In genomic region chr9:121500165-121500478, GRCh38 we compare ENCODE assay signal across 10 cellular contexts. TPM values are rescaled to one million over a fixed set of nuclear protein-coding genes. Genes with fewer than 3 reads are reported as not detected.
DNase-seq lines count a peak whose midpoint lies in the region; ATAC-seq, FAIRE-seq and TF ChIP-seq lines count a peak whose summit lies in the region.
"Had no signal": no experiment of that assay in that cellular context is flagged by ENCODE, and none has a peak within 500 bp of the region (broad histone marks: within the 10 kb centered on the region; RNA-seq: fewer than 3 reads in every experiment).

No MANE protein-coding gene starts in this region.

- peaks cover 2% of the 10 kb centered on the region for H3K36me3 Mint-ChIP-seq in T-helper 1 cell treated with Interleukin-12 subunit alpha and Interleukin-12 subunit beta and Interleukin-4 antibody, amounts not matched to agents 30 μg/mL and 1 μg/mL, for 36 hours (ENCODE audit: low read depth)

- TF ChIP-seq CTCF in K562 (IDR thresholded peaks at IDR 0.05 in 2 of 3, conservative IDR thresholded peaks at IDR 0.05 in 1 of 3; ENCODE audit: insufficient read depth in 2 of 3, low read depth in 1 of 3, low read length in 3 of 3) (no peak), lower leg skin (IDR thresholded peaks at IDR 0.05) (no peak)

- peaks cover 66% of the 10 kb centered on the region for H3K27me3 Mint-ChIP-seq in T-helper 1 cell treated with Interleukin-12 subunit alpha and Interleukin-12 subunit beta and Interleukin-4 antibody, amounts not matched to agents 30 μg/mL and 1 μg/mL, for 36 hours (ENCODE audit: low read depth)

- H3K4me3 ChIP-seq in K562 (no peak overlapping the region; the same call in 1 of the 2 replicates), lower leg skin (ENCODE audit: low read depth, poor library complexity, severe bottlenecking) (peak overlapping the region; percentile 40)

- no peaks in the 10 kb centered on the region for H4K20me1 ChIP-seq in K562 (replicated peaks; ENCODE audit: control insufficient read depth, insufficient read depth, low read length)

- peak overlapping the region; percentile 21 for H3K4me3 Mint-ChIP-seq in T-helper 1 cell treated with Interleukin-12 subunit alpha and Interleukin-12 subunit beta and Interleukin-4 antibody, amounts not matched to agents 30 μg/mL and 1 μg/mL, for 36 hours

- no peaks in the 10 kb centered on the region for H3K9me1 ChIP-seq in K562 (ENCODE audit: control insufficient read depth, insufficient read depth, low read length)

- H2AFZ ChIP-seq in K562 (ENCODE audit: low read depth, low read length): no peak overlapping the region

- no peak overlapping the region for H3K27ac Mint-ChIP-seq in T-helper 1 cell treated with Interleukin-12 subunit alpha and Interleukin-12 subunit beta and Interleukin-4 antibody, amounts not matched to agents 30 μg/mL and 1 μg/mL, for 36 hours

- no peak overlapping the region for H3K27ac ChIP-seq in K562 (ENCODE audit: extremely low read depth, low read depth, low read length)
- H3K27ac ChIP-seq in substantia nigra (ENCODE audit: low read depth, low read length, poor library complexity, severe bottlenecking): peak overlapping the region; percentile 73
- H3K27ac ChIP-seq: 22Rv1 had no signal

- TF ChIP-seq EP300 in K562 (IDR thresholded peaks at IDR 0.05; ENCODE audit: low read length): no peak

- H3K4me1 ChIP-seq in K562 (replicated peaks in 1 of 2; ENCODE audit: control insufficient read depth in 2 of 2, insufficient read depth in 2 of 2, low read length in 2 of 2): peaks cover 0 to 15% of the 10 kb centered on the region in 2 experiments; a peak in 2 of 5 replicates

- no peaks in the 10 kb centered on the region for H3K36me3 ChIP-seq in K562 (ENCODE audit: control insufficient read depth, insufficient read depth, low read length)

- no peak for TF ChIP-seq POLR2A in K562 (conservative IDR thresholded peaks at IDR 0.05)
- TF ChIP-seq POLR2A in lower leg skin (IDR thresholded peaks at IDR 0.05): no peak

- peaks cover 5% of the 10 kb centered on the region for H3K9me3 ChIP-seq in K562 (replicated peaks; ENCODE audit: control insufficient read depth, insufficient read depth, low read depth, low read length)

- ATAC-seq in K562: no peak

- no peak overlapping the region for H3K4me2 ChIP-seq in K562 (ENCODE audit: insufficient read depth, low read length)

- no peak for FAIRE-seq in K562 (lab: Jason Lieb, UNC)

- H3K9ac ChIP-seq in K562 (ENCODE audit: insufficient read depth in 1 of 2, low read depth in 2 of 2, low read length in 2 of 2): no peak overlapping the region

- peaks cover 22% of the 10 kb centered on the region for H3K4me1 Mint-ChIP-seq in T-helper 1 cell treated with Interleukin-12 subunit alpha and Interleukin-12 subunit beta and Interleukin-4 antibody, amounts not matched to agents 30 μg/mL and 1 μg/mL, for 36 hours (ENCODE audit: low read depth)

- CTCF ChIA-PET in K562 (lab: Yijun Ruan, JAX; ENCODE audit: low intra/inter-chr PET ratio): interaction anchor here (0.6 kb wide), 1 partner anchor 37 kb away, joined by 3 read pairs; no protein-coding TSS in a partner anchor

- peaks cover 24 to 49% of the 10 kb centered on the region in 2 experiments for H3K27me3 ChIP-seq in K562 (ENCODE audit: control insufficient read depth in 2 of 2, insufficient read depth in 2 of 2, low read length in 2 of 2)

- H3K9me3 Mint-ChIP-seq in T-helper 1 cell treated with Interleukin-12 subunit alpha and Interleukin-12 subunit beta and Interleukin-4 antibody, amounts not matched to agents 30 μg/mL and 1 μg/mL, for 36 hours: peaks cover 10% of the 10 kb centered on the region

- DNase-seq in T-helper 1 cell: no peak
- no peak for DNase-seq in K562 (ENCODE audit: extremely low read depth in 1 of 4, low spot score in 3 of 4)
- DNase-seq in lower leg skin (ENCODE audit: low spot score in 2 of 2): no peak
- DNase-seq in substantia nigra (lab: John Stamatoyannopoulos, UW): no peak
- DNase-seq in hepatic stellate cell (ENCODE audit: low spot score): no peak
- DNase-seq in cerebellar nuclear complex (lab: John Stamatoyannopoulos, UW): no peak
- DNase-seq in stimulated activated naive CD4-positive, alpha-beta T cell treated with Interleukin-2 at 50 U/mL for 16 hours (lab: John Stamatoyannopoulos, UW): no peak
- DNase-seq: stimulated activated CD4-positive, alpha-beta T cell treated with anti-CD3 and anti-CD28 coated beads, Interleukin-4, amount 100 ng/mL, for 4 hours had no signal

- no peaks in the 10 kb centered on the region for H3K79me2 ChIP-seq in K562 (ENCODE audit: control insufficient read depth, insufficient read depth, low read length)

- intact Hi-C loops in K562 (cut with micrococcal nuclease): no loop called here
- intact Hi-C loops in lower leg skin (cut with DNase I; ENCODE audit: low total_unique reads): no loop called here

- in situ Hi-C loops in K562 (cut with MboI): no loop called here

- POLR2A ChIA-PET in K562 (lab: Yijun Ruan, JAX): no interaction called here

- WGBS in K562 (ENCODE audit: insufficient coverage, low coverage, missing lambda C conversion rate): 39% methylated on average over 7 of the region's 15 CpGs
- WGBS in lower leg skin, 2 donors: 9 to 64% methylated on average over 2 to 15 of the region's 15 CpGs

- TF ChIP-seq RAD21 in K562 (CRISPR knock-in tag; conservative IDR thresholded peaks at IDR 0.05 in 1 of 2, IDR thresholded peaks at IDR 0.05 in 1 of 2): no peak

- no TSS peak for BruUV-seq in K562 (replicated peaks; lab: Mats Ljungman, UMichigan)

TF ChIP-seq in K562, 482 proteins besides CTCF, POLR2A, EP300 and RAD21:
- TF ChIP-seq NR2F6 (CRISPR knock-in tag; IDR thresholded peaks at IDR 0.05) (no peak), ZNF785 (CRISPR knock-in tag; IDR thresholded peaks at IDR 0.05) (no peak), CBX2 (IDR thresholded peaks at IDR 0.05; ENCODE audit: insufficient read depth, low read length, poor library complexity, severe bottlenecking) (peak; percentile 73)

RNA-seq across cellular contexts. Expression of gene GGTA1, which starts 0.5 kb away (rescaled TPM):
- not detected in 2 replicates for total RNA-seq in K562 (2011; cell fraction: chromatin; rRNA removed; ENCODE audit: low replicate concordance)
- total RNA-seq in K562 (2011; cell fraction: nucleolus; rRNA removed): not detected in 2 replicates
- total RNA-seq in K562 (2011; cell fraction: nucleoplasm; rRNA removed): not detected in 2 replicates
- total RNA-seq in K562 (2014; rRNA removed): not detected in 2 replicates
- not detected in 2 replicates for total RNA-seq in K562 (2014; rRNA removed; fragmentation: Illumina TruSeq; extraction: Trizol)
- total RNA-seq in K562 (2015; rRNA removed; fragmentation: Illumina TruSeq; extraction: Trizol): not detected in 2 replicates
- not detected in 2 replicates for total RNA-seq in K562 (2021)
- polyA plus RNA-seq in K562 (2011; rRNA removed): not detected in 2 replicates
- polyA plus RNA-seq in K562 (2011; cell fraction: cytosol; rRNA removed): not detected in 2 replicates
- not detected in 2 replicates for polyA plus RNA-seq in K562 (2011; cell fraction: nucleus; rRNA removed)
- polyA plus RNA-seq in K562 (2012): 0.15 and 0.20 TPM in 2 replicates
- polyA plus RNA-seq in K562 (2014; fragmentation: Illumina TruSeq; extraction: Trizol): not detected in 2 replicates
- under 1 TPM; 0.04 to 0.15 TPM for polyA plus RNA-seq in K562 (2014; fragmentation: Nextera tagmentation; extraction: Ambion mirVana)
- polyA plus RNA-seq in K562 (2014; rRNA removed): not detected in 2 replicates
- polyA minus RNA-seq in K562 (2011; rRNA and poly(A)+ RNA removed): not detected in 2 replicates
- not detected in 2 replicates for polyA minus RNA-seq in K562 (2011; cell fraction: cytosol; rRNA and poly(A)+ RNA removed)
- not detected in 2 replicates for polyA minus RNA-seq in K562 (2011; cell fraction: nucleus; rRNA and poly(A)+ RNA removed)
- 10 to 100 TPM in 1 of 4 donors, 1 to 10 TPM in 3; 5.4 to 11.9 (median 8.0) TPM for total RNA-seq in lower leg skin

Comparison
In these comparisons a context has a peak if more than half of its experiments do, and no peak if none do; other contexts are left out.
1. RNA of gene GGTA1, which starts 0.5 kb away (total RNA-seq): 5.4 to 11.9 TPM in lower leg skin; not detected in K562; every median in the first group is over 4 times any median in the second.